27 cellular contexts compared by ENCODE assay signal in genomic region chr6:45864651-45865050, GRCh38.
DNase-seq lines count a peak whose midpoint lies in the region; ATAC-seq and TF ChIP-seq lines count a peak whose summit lies in the region.
"Had no signal": no experiment of that assay in that cellular context is flagged by ENCODE, and none has a peak within 500 bp of the region (broad histone marks: within the 10 kb centered on the region; RNA-seq: fewer than 3 reads in every experiment).

No MANE protein-coding gene starts in this region.

- H3K4me1 ChIP-seq in esophagus muscularis mucosa = no peaks in the 10 kb centered on the region
- H3K4me1 ChIP-seq: BE2C had no signal

- no peak for TF ChIP-seq POLR2A in esophagus muscularis mucosa (IDR thresholded peaks at IDR 0.05; ENCODE audit: low read depth)

- intact Hi-C loops in esophagus muscularis mucosa (cut with DNase I) = no loop called here

- no peak for TF ChIP-seq CTCF in esophagus muscularis mucosa (IDR thresholded peaks at IDR 0.05)

- TF ChIP-seq EP300 in esophagus muscularis mucosa (IDR thresholded peaks at IDR 0.05) = no peak

- H3K27ac ChIP-seq in esophagus muscularis mucosa (replicated peaks in 1 of 4) = no peak overlapping the region
- H3K27ac ChIP-seq: RWPE1, SK-N-MC had no signal

- ATAC-seq in HG02885 (IDR thresholded peaks at IDR 0.05; ENCODE audit: poor library complexity, unreplicated experiment) (no peak), HG02642 (IDR thresholded peaks at IDR 0.05; ENCODE audit: poor library complexity, unreplicated experiment) (no peak)

- in situ Hi-C loops in SK-MEL-5 (cut with HindIII; ENCODE audit: low pct_unique_long_range_greater_than_20kb, low sequenced_read_pairs) = no loop called here

- no peaks in the 10 kb centered on the region for H3K36me3 ChIP-seq in esophagus muscularis mucosa
- H3K36me3 ChIP-seq: BE2C, MG63 had no signal

- peak; percentile 13 for DNase-seq in COLO829 (ENCODE audit: low spot score)
- DNase-seq in ELR (ENCODE audit: low read depth) = peak; percentile 78
- DNase-seq in SK-MEL-5 (ENCODE audit: low read depth, low spot score) = peak; percentile 5
- peak; percentile 31 for DNase-seq in esophagus muscularis mucosa (ENCODE audit: extremely low spot score)
- DNase-seq in SHP77 (lab: John Stamatoyannopoulos, UW) = no peak
- DNase-seq in activated CD8-positive, alpha-beta memory T cell treated with anti-CD3 and anti-CD28 coated beads, Interleukin-2, amount 50 U/mL, for 4 hours = no peak
- DNase-seq: 8988T; ACHN; BE2C; Calu3; CD8-positive, alpha-beta memory T cell; DND-41; GF-D8; GOT3; HCEC 1CT; KBM-7; MG63; NCI-H1105 treated with DMSO at 0.1 percent for 48 hours; NCI-H1694; NCI-H2029 treated with DMSO at 0.1 percent for 48 hours; NCI-H2227 treated with DMSO at 0.1 percent for 48 hours; NCI-H526 treated with DMSO at 0.1 percent for 48 hours; SHP77 treated with DMSO at 0.1 percent for 48 hours had no signal

- H3K27me3 ChIP-seq in esophagus muscularis mucosa = no peaks in the 10 kb centered on the region
- H3K27me3 ChIP-seq: BE2C, MG63 had no signal

- no peak overlapping the region for H3K4me3 ChIP-seq in esophagus muscularis mucosa
- H3K4me3 ChIP-seq: MG63, SK-N-MC had no signal

- no peaks in the 10 kb centered on the region for H3K9me3 ChIP-seq in esophagus muscularis mucosa
- H3K9me3 ChIP-seq: BE2C, MG63 had no signal

- 100% methylated on average over 2 of the region's 2 CpGs for WGBS in esophagus muscularis mucosa

Comparison
In these comparisons a context has a peak if more than half of its experiments do, and no peak if none do; other contexts are left out.
1. DNase-seq: peak in COLO829 (single experiment), ELR (single experiment), SK-MEL-5 (single experiment) and esophagus muscularis mucosa (single experiment); none in SHP77 (0 of 2) and activated CD8-positive, alpha-beta memory T cell treated with anti-CD3 and anti-CD28 coated beads, Interleukin-2, amount 50 U/mL, for 4 hours (single experiment).